ENCODE assay signal across 17 cellular contexts in genomic region chr12:110373025-110373876, GRCh38. TPM values are rescaled to one million over a fixed set of nuclear protein-coding genes. Genes with fewer than 3 reads are reported as not detected.
DNase-seq lines count a peak whose midpoint lies in the region; ATAC-seq and TF ChIP-seq lines count a peak whose summit lies in the region.
"Had no signal": no experiment of that assay in that cellular context is flagged by ENCODE, and none has a peak within 500 bp of the region (broad histone marks: within the 10 kb centered on the region; RNA-seq: fewer than 3 reads in every experiment).

No MANE protein-coding gene starts in this region.

- in situ Hi-C loops in G401 (cut with HindIII; ENCODE audit: low sequenced_read_pairs) = no loop called here

- no peaks in the 10 kb centered on the region for H3K9me3 Mint-ChIP-seq in effector memory CD8-positive, alpha-beta T cell
- H3K9me3 Mint-ChIP-seq: activated naive CD8-positive, alpha-beta T cell treated with anti-CD3 and anti-CD28 coated beads, Interleukin-2, amount 50 U/mL, for 24 hours had no signal

- H3K36me3 ChIP-seq in muscle layer of colon (ENCODE audit: insufficient read depth, low read length) = peaks cover 38% of the 10 kb centered on the region
- H3K36me3 ChIP-seq in thyroid gland = peaks cover 15 to 27% of the 10 kb centered on the region in 2 donors

- H3K4me3 Mint-ChIP-seq in effector memory CD8-positive, alpha-beta T cell = no peak overlapping the region
- H3K4me3 Mint-ChIP-seq: activated naive CD8-positive, alpha-beta T cell treated with anti-CD3 and anti-CD28 coated beads, Interleukin-2, amount 50 U/mL, for 24 hours had no signal

- no peak overlapping the region for H3K4me3 ChIP-seq in muscle layer of colon (ENCODE audit: low read depth in 1 of 2, low read length in 2 of 2)
- H3K4me3 ChIP-seq in thyroid gland (replicated peaks in 1 of 3) = no peak overlapping the region
- H3K4me3 ChIP-seq: SJSA1, tibial nerve had no signal

- 79 to 81% methylated on average over 5 to 6 of the region's 6 CpGs for WGBS in thyroid gland, 2 donors

- DNase-seq in NCI-H2171 treated with DMSO at 0.1 percent for 48 hours (lab: John Stamatoyannopoulos, UW) = peak; percentile 54
- no peak for DNase-seq in NCI-H2171 (lab: John Stamatoyannopoulos, UW)
- no peak for DNase-seq in effector memory CD8-positive, alpha-beta T cell
- DNase-seq in thyroid gland = no peak
- DNase-seq in G401 (ENCODE audit: low spot score) = no peak
- no peak for DNase-seq in central memory CD4-positive, alpha-beta T cell
- DNase-seq: 8988T; activated naive CD8-positive, alpha-beta T cell treated with anti-CD3 and anti-CD28 coated beads, Interleukin-2, amount 50 U/mL, for 24 hours; DMS153; effector CD4-positive, alpha-beta T cell; MM.1S; NCI-H446 treated with DMSO at 0.1 percent for 48 hours had no signal

- no peak overlapping the region for H3K9ac ChIP-seq in muscle layer of colon (ENCODE audit: low read length)

- intact Hi-C loops in thyroid gland (cut with DNase I) = no loop called here

- H3K4me1 ChIP-seq in muscle layer of colon (ENCODE audit: insufficient read depth, low read length) = peaks cover 43% of the 10 kb centered on the region
- H3K4me1 ChIP-seq in thyroid gland = peaks cover 32 to 44% of the 10 kb centered on the region in 2 donors
- H3K4me1 ChIP-seq: SJSA1 had no signal

- no peaks in the 10 kb centered on the region for H3K27me3 ChIP-seq in muscle layer of colon (ENCODE audit: control insufficient read depth in 1 of 2, insufficient read depth in 2 of 2, low read length in 2 of 2)
- no peaks in the 10 kb centered on the region for H3K27me3 ChIP-seq in thyroid gland
- H3K27me3 ChIP-seq: SJSA1, tibial nerve had no signal

- H3K27ac Mint-ChIP-seq in effector memory CD8-positive, alpha-beta T cell = peak overlapping the region; percentile 71 to 80
- H3K27ac Mint-ChIP-seq: activated naive CD8-positive, alpha-beta T cell treated with anti-CD3 and anti-CD28 coated beads, Interleukin-2, amount 50 U/mL, for 24 hours had no signal

- H3K4me1 Mint-ChIP-seq in effector memory CD8-positive, alpha-beta T cell (ENCODE audit: low read depth in 2 of 2) = peaks cover 8 to 10% of the 10 kb centered on the region in 2 donors

- H3K27ac ChIP-seq in muscle layer of colon (ENCODE audit: low read depth, low read length) (peak overlapping the region; percentile 50), thyroid gland (peak overlapping the region; percentile 1 to 99 (median 95))
- H3K27ac ChIP-seq: SJSA1, tibial nerve, VCaP had no signal

- H3K9me3 ChIP-seq in muscle layer of colon (ENCODE audit: low read length) (no peaks in the 10 kb centered on the region), thyroid gland (no peaks in the 10 kb centered on the region)
- H3K9me3 ChIP-seq: SJSA1, tibial nerve had no signal

- TF ChIP-seq POLR2A in thyroid gland (IDR thresholded peaks at IDR 0.05) = no peak

- no peak for TF ChIP-seq CTCF in thyroid gland (IDR thresholded peaks at IDR 0.05)

- H3K36me3 Mint-ChIP-seq in effector memory CD8-positive, alpha-beta T cell (ENCODE audit: insufficient read depth) = peaks cover 51% of the 10 kb centered on the region

- H3K27me3 Mint-ChIP-seq in effector memory CD8-positive, alpha-beta T cell = no peaks in the 10 kb centered on the region
- H3K27me3 Mint-ChIP-seq: activated naive CD8-positive, alpha-beta T cell treated with anti-CD3 and anti-CD28 coated beads, Interleukin-2, amount 50 U/mL, for 24 hours had no signal

- no peak for ATAC-seq in effector memory CD8-positive, alpha-beta T cell (replicated peaks)
- no peak for ATAC-seq in HG03457 (IDR thresholded peaks at IDR 0.05; ENCODE audit: unreplicated experiment)
- ATAC-seq: activated naive CD8-positive, alpha-beta T cell treated with anti-CD3 and anti-CD28 coated beads, Interleukin-2, amount 50 U/mL, for 24 hours had no signal

RNA-seq across cellular contexts. Expression of gene ANAPC7, which starts 30.3 kb away (rescaled TPM):
- 10 to 100 TPM; 49.4 to 61.9 (median 50.9) TPM for total RNA-seq in thyroid gland
- total RNA-seq in G401 (2014; rRNA removed; shearing (Covaris generic)) = 50.5 and 61.0 TPM in 2 replicates
